In genomic region chr20:50133474-50134217, GRCh38 we compare ENCODE assay signal across 15 cellular contexts. TPM values are rescaled to one million over a fixed set of nuclear protein-coding genes. Genes with fewer than 3 reads are reported as not detected.
DNase-seq lines count a peak whose midpoint lies in the region; TF ChIP-seq lines count a peak whose summit lies in the region.
"Had no signal": no experiment of that assay in that cellular context is flagged by ENCODE, and none has a peak within 500 bp of the region (broad histone marks: within the 10 kb centered on the region; RNA-seq: fewer than 3 reads in every experiment).

No MANE protein-coding gene starts in this region.

- H3K36me3 Mint-ChIP-seq in endodermal cell (ENCODE audit: low read depth): peaks cover 61% of the 10 kb centered on the region
- H3K36me3 Mint-ChIP-seq in neural crest cell (ENCODE audit: low read depth): peaks cover 6% of the 10 kb centered on the region

- H3K36me3 ChIP-seq in endodermal cell (ENCODE audit: control insufficient read depth, insufficient read depth, low read length): peaks cover 32% of the 10 kb centered on the region
- H3K36me3 ChIP-seq: neural progenitor cell had no signal

- WGBS in endodermal cell (ENCODE audit: insufficient coverage in 1 of 2, insufficient read length in 1 of 2), 2 experiments: 92 to 94% methylated on average over 4 to 9 of the region's 9 CpGs

- H3K9me3 Mint-ChIP-seq in endodermal cell (no peaks in the 10 kb centered on the region), neural crest cell (no peaks in the 10 kb centered on the region)
- H3K9me3 Mint-ChIP-seq: activated CD4-positive, alpha-beta memory T cell treated with anti-CD3 and anti-CD28 coated beads for 36 hours; neural progenitor cell had no signal

- no peak overlapping the region for H3K27ac ChIP-seq in endodermal cell (ENCODE audit: low read depth, low read length)
- H3K27ac ChIP-seq: neural progenitor cell had no signal

- H3K9ac ChIP-seq in endodermal cell (ENCODE audit: extremely low read depth, low read length, poor library complexity, severe bottlenecking): no peak overlapping the region
- H3K9ac ChIP-seq: neural progenitor cell had no signal

- no peak overlapping the region for H3K4me3 Mint-ChIP-seq in endodermal cell
- H3K4me3 Mint-ChIP-seq in neural crest cell: no peak overlapping the region
- H3K4me3 Mint-ChIP-seq: activated CD4-positive, alpha-beta memory T cell treated with anti-CD3 and anti-CD28 coated beads for 36 hours; B cell; neural progenitor cell had no signal

- DNase-seq in AG09309 (ENCODE audit: low read depth) (no peak), HFF-Myc (ENCODE audit: extremely low read depth, low read depth) (no peak), endodermal cell (no peak), neural crest cell (ENCODE audit: low read depth, low spot score) (no peak), OCI-M2 (lab: John Stamatoyannopoulos, UW; ENCODE audit: unreplicated experiment) (no peak), NCI-H748 treated with DMSO at 0.1 percent for 48 hours (lab: John Stamatoyannopoulos, UW) (no peak), hepatic stellate cell (ENCODE audit: low spot score) (no peak), COR-L47 (lab: John Stamatoyannopoulos, UW) (no peak)
- DNase-seq: activated CD4-positive, alpha-beta memory T cell treated with anti-CD3 and anti-CD28 coated beads for 36 hours; activated naive CD4-positive, alpha-beta T cell treated with Interleukin-2 at 50 U/mL for 16 hours; left colon; NCI-H1092 treated with DMSO at 0.1 percent for 48 hours; NCI-H446 treated with DMSO at 0.1 percent for 48 hours had no signal

- no peaks in the 10 kb centered on the region for H3K4me1 ChIP-seq in endodermal cell (ENCODE audit: control insufficient read depth, insufficient read depth, low read length)
- H3K4me1 ChIP-seq: neural progenitor cell had no signal

- H3K9me3 ChIP-seq in endodermal cell (ENCODE audit: control insufficient read depth, low read length): no peaks in the 10 kb centered on the region

- H3K27ac Mint-ChIP-seq in endodermal cell: no peak overlapping the region
- no peak overlapping the region for H3K27ac Mint-ChIP-seq in neural crest cell (ENCODE audit: unreplicated experiment)
- H3K27ac Mint-ChIP-seq: activated CD4-positive, alpha-beta memory T cell treated with anti-CD3 and anti-CD28 coated beads for 36 hours; B cell; neural progenitor cell had no signal

- peaks cover 1% of the 10 kb centered on the region for H3K27me3 Mint-ChIP-seq in endodermal cell (ENCODE audit: insufficient read depth)
- no peaks in the 10 kb centered on the region for H3K27me3 Mint-ChIP-seq in neural crest cell (ENCODE audit: low read depth)
- H3K27me3 Mint-ChIP-seq: activated CD4-positive, alpha-beta memory T cell treated with anti-CD3 and anti-CD28 coated beads for 36 hours; B cell had no signal

- no peaks in the 10 kb centered on the region for H3K27me3 ChIP-seq in endodermal cell (ENCODE audit: control insufficient read depth, insufficient read depth, low read length, poor library complexity, severe bottlenecking)
- H3K27me3 ChIP-seq: neural progenitor cell had no signal

- H3K4me3 ChIP-seq in AG09309 (ENCODE audit: control insufficient read depth, low read depth, low read length) (no peak overlapping the region), HFF-Myc (replicated peaks; ENCODE audit: low read depth, low read length) (no peak overlapping the region), endodermal cell (ENCODE audit: low read length) (no peak overlapping the region)
- H3K4me3 ChIP-seq: neural progenitor cell had no signal

- no peaks in the 10 kb centered on the region for H3K4me1 Mint-ChIP-seq in endodermal cell
- peaks cover 20% of the 10 kb centered on the region for H3K4me1 Mint-ChIP-seq in neural crest cell
- H3K4me1 Mint-ChIP-seq: B cell, neural progenitor cell had no signal

- peak; percentile 11 for TF ChIP-seq CTCF in AG09309 (IDR thresholded peaks at IDR 0.05; ENCODE audit: control insufficient read depth, insufficient read depth, low read depth, low read length, missing control alignments)
- peak; percentile 13 for TF ChIP-seq CTCF in HFF-Myc (IDR thresholded peaks at IDR 0.05; ENCODE audit: low read depth, low read length, missing control alignments)
- TF ChIP-seq CTCF in endodermal cell (conservative IDR thresholded peaks at IDR 0.05): peak; percentile 57
- peak; percentile 42 for TF ChIP-seq CTCF in neural crest cell (conservative IDR thresholded peaks at IDR 0.05)

RNA-seq across cellular contexts. Expression of gene PEDS1, which starts 19.9 kb away (rescaled TPM):
- 10 to 100 TPM; 28.0 to 30.9 TPM for total RNA-seq in endodermal cell
- 27.7 TPM for polyA plus RNA-seq in endodermal cell (2013, experiment 1 of 2)
- polyA plus RNA-seq in endodermal cell (2013, experiment 2 of 2): 22.7 TPM
- total RNA-seq in neural crest cell: 26.1 and 29.1 TPM in 2 replicates

RNA-seq across cellular contexts. Expression of gene UBE2V1, which starts 20.7 kb away (rescaled TPM):
- total RNA-seq in endodermal cell (100 to 1,000 TPM; 165 to 168 TPM), neural crest cell (147 and 177 TPM in 2 replicates)
- polyA plus RNA-seq in endodermal cell (2013, experiment 1 of 2): 148 TPM
- polyA plus RNA-seq in endodermal cell (2013, experiment 2 of 2): 147 TPM

RNA-seq across cellular contexts. Expression of gene CEBPB, which starts 57.0 kb away (rescaled TPM):
- total RNA-seq in endodermal cell (10 to 100 TPM; 14.9 to 15.1 TPM), neural crest cell (7.6 and 7.8 TPM in 2 replicates)
- 11.9 TPM for polyA plus RNA-seq in endodermal cell (2013, experiment 1 of 2)
- polyA plus RNA-seq in endodermal cell (2013, experiment 2 of 2): 8.9 TPM
